11 cellular contexts compared by ENCODE assay signal in genomic region chr19:31205887-31206518, GRCh38.
"Had no signal": no experiment of that assay in that cellular context is flagged by ENCODE, and none has a peak within 500 bp of the region (broad histone marks: within the 10 kb centered on the region; RNA-seq: fewer than 3 reads in every experiment).

No MANE protein-coding gene starts in this region.

- H3K9ac ChIP-seq: GM23248 had no signal

- H3K4me1 Mint-ChIP-seq: GM23338, H9 had no signal

- H3K4me2 ChIP-seq: GM23338 had no signal

- H3K36me3 ChIP-seq: HAP-1 had no signal

- DNase-seq: GM23248, GOT3, H7, H9, HCEC 1CT, HFFc6 had no signal

- H2AFZ ChIP-seq: GM23248, GM23338 had no signal

- ATAC-seq: GM23338, HCT116 had no signal

- H3K27ac ChIP-seq: GM23248 had no signal

- H3K4me3 Mint-ChIP-seq: GM23338, H9, HFFc6 had no signal

- H3K4me3 ChIP-seq: GM23248, GM23338, HAP-1 had no signal

- H3K4me1 ChIP-seq: HAP-1 had no signal

- H3K9me3 ChIP-seq: HAP-1 had no signal

- H3K9me3 Mint-ChIP-seq: GM23338, H9, HFFc6 had no signal

- FAIRE-seq: H1, H54 had no signal

- H3K27ac Mint-ChIP-seq: GM23338, H9, HFFc6 had no signal
